ENCODE assay signal across 31 cellular contexts in genomic region chr14:65476942-65477318, GRCh38.
A peak's percentile ranks its signal among the peaks of the same experiment; 100 is the strongest.
DNase-seq lines count a peak whose midpoint lies in the region; ATAC-seq, FAIRE-seq and TF ChIP-seq lines count a peak whose summit lies in the region.
"Had no signal": no experiment of that assay in that cellular context is flagged by ENCODE, and none has a peak within 500 bp of the region (broad histone marks: within the 10 kb centered on the region; RNA-seq: fewer than 3 reads in every experiment).

No MANE protein-coding gene starts in this region.

- no peaks in the 10 kb centered on the region for H3K27me3 ChIP-seq in GM12878 (replicated peaks in 1 of 2; ENCODE audit: control insufficient read depth in 2 of 2, insufficient read depth in 2 of 2, low read length in 1 of 2)

- no peaks in the 10 kb centered on the region for H4K20me1 ChIP-seq in GM12878 (ENCODE audit: control insufficient read depth, insufficient read depth)

- SMC1A ChIA-PET in GM12878 (lab: Charles Lee; ENCODE audit: uncharacterized antibody, unreplicated experiment) = interaction anchor here (0.7 to 5.0 kb wide), 17 partner anchors 10 to 348 kb away, joined by 3 to 43 read pairs (median 8); partner anchors contain the start of gene FUT8

- WGBS in GM12878 (ENCODE audit: insufficient coverage, insufficient replicate concordance, low lambda C conversion rate, missing lambda C conversion rate) = 48% methylated on average over 1 of the region's 1 CpG

- FAIRE-seq in GM12878 (lab: Jason Lieb, UNC) = no peak
- FAIRE-seq: bronchial epithelial cell, colon, D721Med, HepG2, islet of Langerhans had no signal

- no peak for TF ChIP-seq EP300 in GM12878 (IDR thresholded peaks at IDR 0.05; ENCODE audit: borderline replicate concordance in 1 of 2, control insufficient read depth in 1 of 2, low read depth in 2 of 2, low read length in 2 of 2)

- no peaks in the 10 kb centered on the region for H3K36me3 ChIP-seq in GM12878 (ENCODE audit: control insufficient read depth in 2 of 2, insufficient read depth in 2 of 2, low read length in 1 of 2)
- H3K36me3 ChIP-seq: left ventricle myocardium inferior, prostate gland had no signal

- H3K9me3 ChIP-seq in GM12878 (replicated peaks; ENCODE audit: control insufficient read depth, insufficient read depth, low read length) = peaks cover 3% of the 10 kb centered on the region; the same call in 1 of the 3 replicates
- H3K9me3 ChIP-seq: left ventricle myocardium inferior, prostate gland had no signal

- BruUV-seq in GM12878 (replicated peaks; lab: Mats Ljungman, UMichigan) = no TSS peak

- H3K9ac ChIP-seq in GM12878 (ENCODE audit: control insufficient read depth, insufficient read depth, low read length) = no peak overlapping the region

- 0 out of 2 replicates have a peak overlapping the region, but pooled peaks have one; percentile 6 for H3K4me3 ChIP-seq in GM12878
- H3K4me3 ChIP-seq: left ventricle myocardium inferior, prostate gland had no signal

- peaks cover 10% of the 10 kb centered on the region; the same call in 1 of the 2 replicates for H3K4me1 ChIP-seq in GM12878 (ENCODE audit: control insufficient read depth, insufficient read depth, low read length)
- H3K4me1 ChIP-seq: left ventricle myocardium inferior, prostate gland had no signal

- H3K27ac ChIP-seq in GM12878 (ENCODE audit: control insufficient read depth, insufficient read depth) = no peak overlapping the region; the same call in 1 of the 2 replicates
- H3K27ac ChIP-seq: C4-2B, epithelial cell of prostate, left ventricle myocardium inferior, prostate gland had no signal

- RAD21 ChIA-PET in GM12878 (lab: Charles Lee; ENCODE audit: unreplicated experiment) = interaction anchor here (0.6 to 2.1 kb wide), 13 partner anchors 16 to 622 kb away, joined by 3 to 16 read pairs (median 4); no protein-coding TSS in a partner anchor

- no peak for TF ChIP-seq POLR2A in GM12878 (IDR thresholded peaks at IDR 0.05; ENCODE audit: low read depth, low read length)

- CTCF ChIA-PET in GM12878 (lab: Yijun Ruan, JAX) = interaction anchor here (1.1 to 4.1 kb wide), 10 partner anchors 9 to 81 kb away, joined by 4 to 22 read pairs (median 7); no protein-coding TSS in a partner anchor

- POLR2A ChIA-PET in GM12878 (lab: Charles Lee) = interaction anchor here (0.8 to 1.5 kb wide), 4 partner anchors 11 to 62 kb away, joined by 3 to 4 read pairs (median 3); no protein-coding TSS in a partner anchor

- in situ Hi-C loops in GM12878 (cut with MboI) = no loop called here

- TF ChIP-seq CTCF in GM12878 (IDR thresholded peaks at IDR 0.05 in 2 of 3, conservative IDR thresholded peaks at IDR 0.05 in 1 of 3; ENCODE audit: control insufficient read depth in 2 of 3, extremely low read depth in 1 of 3, insufficient read depth in 1 of 3, low read depth in 3 of 3, low read length in 3 of 3) (no peak), GM20000 (IDR thresholded peaks at IDR 0.05; ENCODE audit: extremely low read depth, missing control alignments) (no peak)

- ATAC-seq in GM18868 (IDR thresholded peaks at IDR 0.05; ENCODE audit: unreplicated experiment) = peak; percentile 40
- peak; percentile 17 for ATAC-seq in GM21423 (IDR thresholded peaks at IDR 0.05; ENCODE audit: unreplicated experiment)
- peak; percentile 40 for ATAC-seq in HG02870 (IDR thresholded peaks at IDR 0.05; ENCODE audit: unreplicated experiment)
- ATAC-seq in GM12878 = peak; percentile 47; the same call in 2 of the 3 replicates
- ATAC-seq in HG03108 (IDR thresholded peaks at IDR 0.05; ENCODE audit: unreplicated experiment) = no peak
- ATAC-seq: HepG2, SK-N-SH treated with all-trans-retinoic acid at 6 μM for 48 hours had no signal

- H3K4me2 ChIP-seq in GM12878 (ENCODE audit: control insufficient read depth, insufficient read depth) = no peak overlapping the region

- no peak for DNase-seq in GM12878 (ENCODE audit: low read depth, low spot score)
- DNase-seq in GM20000 (ENCODE audit: low spot score) = no peak
- no peak for DNase-seq in DMS114 treated with DMSO at 0.1 percent for 48 hours (lab: John Stamatoyannopoulos, UW; ENCODE audit: unreplicated experiment)
- DNase-seq: activated CD4-positive, alpha-beta memory T cell treated with anti-CD3 and anti-CD28 coated beads, Interleukin-2, amount 10 ng/mL, durations not matched to agents 7 days and 5 days; activated CD4-positive, alpha-beta T cell treated with anti-CD3 and anti-CD28 coated beads for 1 hour; activated CD8-positive, alpha-beta memory T cell treated with anti-CD3 and anti-CD28 coated beads, Interleukin-2, amount 50 U/mL, for 48 hours; anterior cingulate cortex; effector CD4-positive, alpha-beta T cell; glutamatergic neuron; Karpas-422; left ventricle myocardium inferior; MV-4-11; naive B cell; NCI-H1694; NCI-H510A; nucleus accumbens; stimulated activated CD4-positive, alpha-beta T cell treated with anti-CD3 and anti-CD28 coated beads, Interleukin-4, amount 100 ng/mL, for 4 hours; stimulated activated naive CD4-positive, alpha-beta T cell treated with Interleukin-2 at 50 U/mL for 16 hours had no signal

- no peak for TF ChIP-seq RAD21 in GM12878 (IDR thresholded peaks at IDR 0.05; ENCODE audit: insufficient read depth, low read depth, low read length)

- H3K79me2 ChIP-seq in GM12878 (ENCODE audit: control insufficient read depth, insufficient read depth, low read length) = peaks cover 71% of the 10 kb centered on the region

- intact Hi-C loops in GM12878 (cut with micrococcal nuclease; ENCODE audit: unreplicated experiment) = loop anchor here (5.0 to 10.0 kb wide), 3 partner anchors 60 to 252 kb away; no protein-coding TSS in a partner anchor

- H2AFZ ChIP-seq in GM12878 (ENCODE audit: control insufficient read depth, low read depth, low read length) = no peak overlapping the region

TF ChIP-seq in GM12878, 131 proteins besides CTCF, POLR2A, EP300 and RAD21:
- TF ChIP-seq NFIC (IDR thresholded peaks at IDR 0.05; ENCODE audit: low read depth, low read length) (peak; percentile 34), EED (IDR thresholded peaks at IDR 0.05; ENCODE audit: low read depth) (peak; percentile 10), CEBPZ (IDR thresholded peaks at IDR 0.05; ENCODE audit: low read depth, low read length) (no peak)
